Comparison of ENCODE assay signal across 1 cellular context in the genomic region with DNA sequence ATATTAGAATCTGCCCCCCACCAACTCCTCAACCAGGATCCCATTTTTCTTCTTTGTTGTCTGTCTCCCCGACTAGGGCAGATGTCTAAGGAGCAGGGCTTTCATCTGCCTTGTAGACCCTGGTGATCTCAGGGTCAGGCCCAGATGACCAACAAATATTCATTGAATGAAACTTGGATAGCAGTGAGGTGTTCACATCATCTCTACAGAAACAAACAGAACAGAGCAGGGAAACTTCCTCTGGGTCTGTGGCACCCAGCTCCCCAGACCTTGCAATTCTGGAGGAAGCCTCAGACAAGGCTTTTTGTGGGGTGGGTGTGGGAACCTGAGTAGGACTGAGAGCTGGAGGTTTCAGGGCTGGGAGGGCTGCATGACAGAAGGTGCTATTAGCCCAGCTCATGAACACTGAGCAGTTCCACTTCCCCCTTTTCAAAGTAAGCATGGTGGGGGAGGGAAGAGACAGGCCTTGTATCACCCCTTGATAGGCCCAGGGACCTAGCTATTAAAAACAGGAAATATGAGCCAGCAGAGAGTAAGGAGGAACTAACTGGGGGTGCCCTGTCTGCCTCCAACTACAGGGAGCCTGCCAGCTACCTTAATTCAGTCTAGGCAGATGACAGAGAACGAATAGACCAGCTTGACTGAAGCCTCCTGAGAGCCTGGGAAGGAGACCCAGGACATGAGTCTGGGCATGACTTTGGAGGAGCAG.
TF ChIP-seq lines count a peak whose summit lies in the region.

No MANE protein-coding gene starts in this region.

TF ChIP-seq in SK-N-SH, 30 proteins besides CTCF, POLR2A, EP300 and RAD21 (continued from another document):
- TF ChIP-seq TCF12 (IDR thresholded peaks at IDR 0.05) (no peak), FOXJ3 (CRISPR knock-in tag; IDR thresholded peaks at IDR 0.05) (no peak)
